In the genomic region with DNA sequence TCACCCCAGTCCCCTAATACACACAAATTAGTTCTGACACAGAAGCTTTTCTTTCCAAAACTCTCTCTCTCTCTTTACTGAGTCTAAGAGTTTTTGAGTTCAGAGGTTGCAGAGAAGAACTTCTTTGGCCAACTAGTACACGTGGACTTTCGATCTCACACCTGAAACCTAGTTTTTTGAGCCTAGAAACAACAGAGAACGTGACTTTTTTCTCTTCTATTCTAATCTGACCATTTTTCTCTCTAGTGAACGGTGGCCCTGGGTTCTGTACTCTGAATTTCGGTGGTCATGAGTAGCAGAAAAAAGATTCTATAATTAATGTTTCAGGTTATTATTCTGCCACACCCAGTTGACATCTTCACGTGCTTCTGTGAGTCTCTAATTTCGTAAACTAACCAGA, we compare ENCODE assay signal across 8 cellular contexts. TPM values are rescaled to one million over a fixed set of nuclear protein-coding genes. Genes with fewer than 3 reads are reported as not detected.
"Had no signal": no experiment of that assay in that cellular context is flagged by ENCODE, and none has a peak within 500 bp of the region (broad histone marks: within the 10 kb centered on the region; RNA-seq: fewer than 3 reads in every experiment).

No MANE protein-coding gene starts in this region.

- H3K36me3 ChIP-seq: HAP-1 had no signal

- H3K27ac ChIP-seq: HL-60 had no signal

- H3K4me1 ChIP-seq: HAP-1 had no signal

- H3K9me3 ChIP-seq: HAP-1 had no signal

- DNase-seq: H7, HFFc6, KBM-7 had no signal

- H3K4me3 ChIP-seq: GM23338, HAP-1 had no signal

- H2AFZ ChIP-seq: GM23338 had no signal

- H3K4me2 ChIP-seq: GM23338 had no signal

- ATAC-seq: GM23338, HCT116, HepG2 had no signal

RNA-seq across cellular contexts. Expression of a gene that starts 24.2 kb away (rescaled TPM):
- total RNA-seq: HFFc6 had no signal
